In the genomic region with DNA sequence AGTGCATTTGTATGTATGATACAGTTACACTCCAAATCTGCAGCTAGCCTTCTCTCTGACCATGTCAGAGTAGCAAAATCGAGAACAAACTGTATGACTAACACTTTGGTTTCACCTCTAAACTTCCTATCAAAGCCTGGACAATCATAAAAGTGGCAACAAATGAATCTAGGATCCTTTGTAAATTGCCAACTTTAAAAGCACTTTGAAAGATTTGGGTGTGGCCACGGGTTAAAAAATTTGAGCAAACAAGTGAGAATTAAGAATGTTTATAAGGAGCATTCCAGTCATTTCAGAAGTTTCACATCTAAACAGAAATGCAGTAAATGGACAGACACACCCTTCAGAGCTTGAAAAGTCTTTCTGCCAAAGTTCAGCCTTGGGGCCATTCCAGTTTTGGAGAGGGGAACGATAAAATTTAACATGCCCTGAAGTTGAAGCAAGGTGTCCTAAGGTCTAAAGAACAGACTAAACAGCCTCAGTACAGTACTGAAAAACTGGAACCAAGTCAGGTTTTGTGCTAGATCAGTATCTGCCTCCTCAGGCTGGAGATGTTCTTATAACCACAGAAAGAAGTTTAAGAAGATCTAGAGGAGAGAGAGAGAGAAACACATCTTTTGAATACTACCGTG, we compare ENCODE assay signal across 12 cellular contexts.
DNase-seq lines count a peak whose midpoint lies in the region; ATAC-seq and TF ChIP-seq lines count a peak whose summit lies in the region.
"Had no signal": no experiment of that assay in that cellular context is flagged by ENCODE, and none has a peak within 500 bp of the region (broad histone marks: within the 10 kb centered on the region; RNA-seq: fewer than 3 reads in every experiment).

No MANE protein-coding gene starts in this region.

- no peak for TF ChIP-seq CTCF in Caco-2 (IDR thresholded peaks at IDR 0.05; ENCODE audit: insufficient read depth in 1 of 2, low read depth in 1 of 2, low read length in 1 of 2, severe bottlenecking in 1 of 2, unreplicated experiment in 1 of 2)
- no peak for TF ChIP-seq CTCF in PC-3 (conservative IDR thresholded peaks at IDR 0.05; ENCODE audit: low read depth, low read length)
- no peak for TF ChIP-seq CTCF in tibial nerve (IDR thresholded peaks at IDR 0.05)

- peak overlapping the region; percentile 64 for H3K4me2 ChIP-seq in PC-3 (ENCODE audit: low read length)

- DNase-seq in Caco-2: peak; percentile 59 to 62
- peak; percentile 69 for DNase-seq in PC-3
- no peak for DNase-seq in left cardiac atrium
- no peak for DNase-seq in tibial nerve (ENCODE audit: low spot score in 2 of 2)
- DNase-seq in RKO (ENCODE audit: low spot score): no peak
- DNase-seq in glomerular visceral epithelial cell (ENCODE audit: extremely low spot score): no peak
- DNase-seq: H7, NCI-H446, T-cell, thyroid gland had no signal

- TF ChIP-seq POLR2A in tibial nerve (IDR thresholded peaks at IDR 0.05): no peak

- CTCF ChIA-PET in Caco-2 (lab: Charles Lee): no interaction called here
- CTCF ChIA-PET in PC-3 (lab: Charles Lee): no interaction called here

- no peak overlapping the region for H3K9ac ChIP-seq in PC-3 (ENCODE audit: low read length)

- WGBS in tibial nerve, 2 donors: 62 to 65% methylated on average over 4 of the region's 4 CpGs

- peak overlapping the region; percentile 20 for H3K4me3 Mint-ChIP-seq in Caco-2 (ENCODE audit: unreplicated experiment)
- H3K4me3 Mint-ChIP-seq: T-cell had no signal

- intact Hi-C loops in Caco-2 (cut with micrococcal nuclease; ENCODE audit: unreplicated experiment) (loop anchor here (1.0 to 10.0 kb wide), 6 partner anchors 14 to 813 kb away; no protein-coding TSS in a partner anchor), PC-3 (cut with micrococcal nuclease) (loop anchor here (2.0 kb wide), 1 partner anchor 17 kb away; no protein-coding TSS in a partner anchor), left cardiac atrium (cut with DNase I) (no loop called here)

- no peaks in the 10 kb centered on the region for H3K36me3 Mint-ChIP-seq in Caco-2 (ENCODE audit: insufficient read depth, unreplicated experiment)
- H3K36me3 Mint-ChIP-seq: T-cell had no signal

- peaks cover 21% of the 10 kb centered on the region for H3K4me1 Mint-ChIP-seq in Caco-2 (ENCODE audit: low read depth, unreplicated experiment)
- H3K4me1 Mint-ChIP-seq: T-cell had no signal

- POLR2A ChIA-PET in Caco-2 (lab: Charles Lee) (interaction anchor here (0.6 kb wide), 2 partner anchors 163 to 409 kb away, joined by 3 to 4 read pairs; a partner anchor contains a TSS), PC-3 (lab: Charles Lee; ENCODE audit: unreplicated experiment) (interaction anchor here (0.6 kb wide), 1 partner anchor 166 kb away, joined by 6 read pairs; no protein-coding TSS in a partner anchor)

- BruUV-seq in Caco-2 (replicated peaks; lab: Mats Ljungman, UMichigan) (no TSS peak), PC-3 (replicated peaks; lab: Mats Ljungman, UMichigan) (no TSS peak)

- H3K4me1 ChIP-seq in Caco-2 (peaks cover 36% of the 10 kb centered on the region), PC-3 (ENCODE audit: insufficient read depth, low read length) (peaks cover 23% of the 10 kb centered on the region), tibial nerve (no peaks in the 10 kb centered on the region)
- H3K4me1 ChIP-seq: thyroid gland had no signal

- TF ChIP-seq EP300 in tibial nerve (IDR thresholded peaks at IDR 0.05): no peak

- H3K27ac Mint-ChIP-seq in Caco-2 (ENCODE audit: unreplicated experiment): peak overlapping the region; percentile 84
- H3K27ac Mint-ChIP-seq: T-cell had no signal

- H2AFZ ChIP-seq in PC-3 (ENCODE audit: low read length): peak overlapping the region; percentile 43

- ATAC-seq in GM19395 (IDR thresholded peaks at IDR 0.05; ENCODE audit: unreplicated experiment) (peak; percentile 74), HG03025 (IDR thresholded peaks at IDR 0.05; ENCODE audit: low FRiP score, unreplicated experiment) (peak; percentile 47), PC-3 (peak; percentile 88), left cardiac atrium (no peak)
- ATAC-seq: T-cell had no signal

- H3K36me3 ChIP-seq in Caco-2 (ENCODE audit: control insufficient read depth, insufficient read depth, low read length) (no peaks in the 10 kb centered on the region), PC-3 (ENCODE audit: low read depth, low read length) (no peaks in the 10 kb centered on the region), tibial nerve (no peaks in the 10 kb centered on the region)
- H3K36me3 ChIP-seq: thyroid gland had no signal

- no peaks in the 10 kb centered on the region for H3K79me2 ChIP-seq in PC-3 (ENCODE audit: low read length)

- no peaks in the 10 kb centered on the region for H4K20me1 ChIP-seq in PC-3 (ENCODE audit: low read length)

- no peaks in the 10 kb centered on the region for H3F3A ChIP-seq in PC-3 (ENCODE audit: low read length, unreplicated experiment)

- H3K27ac ChIP-seq in PC-3 (ENCODE audit: low read length): peak overlapping the region; percentile 42
- no peak overlapping the region for H3K27ac ChIP-seq in tibial nerve
- H3K27ac ChIP-seq: thyroid gland had no signal

- H3K27me3 Mint-ChIP-seq in Caco-2 (ENCODE audit: insufficient read depth, unreplicated experiment): no peaks in the 10 kb centered on the region

- H3K9me3 Mint-ChIP-seq in Caco-2 (ENCODE audit: unreplicated experiment): peaks cover 20% of the 10 kb centered on the region

- peaks cover 5% of the 10 kb centered on the region; the same call in 1 of the 2 replicates for H3K9me3 ChIP-seq in Caco-2
- H3K9me3 ChIP-seq in PC-3 (ENCODE audit: low read length): no peaks in the 10 kb centered on the region
- no peaks in the 10 kb centered on the region for H3K9me3 ChIP-seq in tibial nerve
- H3K9me3 ChIP-seq: thyroid gland had no signal

- no peaks in the 10 kb centered on the region for H3K27me3 ChIP-seq in Caco-2 (replicated peaks; ENCODE audit: control insufficient read depth, insufficient read depth, low read length)
- H3K27me3 ChIP-seq in PC-3 (ENCODE audit: low read length): no peaks in the 10 kb centered on the region
- no peaks in the 10 kb centered on the region for H3K27me3 ChIP-seq in tibial nerve
- H3K27me3 ChIP-seq: thyroid gland had no signal

- H3K4me3 ChIP-seq in Caco-2 (ENCODE audit: low read depth, low read length) (no peak overlapping the region), PC-3 (ENCODE audit: low read length) (peak overlapping the region; percentile 24; the same call in 1 of the 2 replicates), tibial nerve (no peak overlapping the region)
- H3K4me3 ChIP-seq: thyroid gland had no signal

- H3K9me2 ChIP-seq in PC-3 (replicated peaks; ENCODE audit: low read length): no peaks in the 10 kb centered on the region

Comparison
In these comparisons a context has a peak if more than half of its experiments do, and no peak if none do; other contexts are left out.
1. DNase-seq: peak in Caco-2 (2 of 2) and PC-3 (single experiment); none in left cardiac atrium (single experiment), tibial nerve (0 of 2), RKO (single experiment) and glomerular visceral epithelial cell (single experiment).
2. ATAC-seq: peak in GM19395 (single experiment), HG03025 (single experiment) and PC-3 (single experiment); none in left cardiac atrium (0 of 2).
3. intact Hi-C loops: an anchor here in Caco-2 (1.0 to 10.0 kb wide) and PC-3 (2.0 kb wide); none called in left cardiac atrium.